In the genomic region with DNA sequence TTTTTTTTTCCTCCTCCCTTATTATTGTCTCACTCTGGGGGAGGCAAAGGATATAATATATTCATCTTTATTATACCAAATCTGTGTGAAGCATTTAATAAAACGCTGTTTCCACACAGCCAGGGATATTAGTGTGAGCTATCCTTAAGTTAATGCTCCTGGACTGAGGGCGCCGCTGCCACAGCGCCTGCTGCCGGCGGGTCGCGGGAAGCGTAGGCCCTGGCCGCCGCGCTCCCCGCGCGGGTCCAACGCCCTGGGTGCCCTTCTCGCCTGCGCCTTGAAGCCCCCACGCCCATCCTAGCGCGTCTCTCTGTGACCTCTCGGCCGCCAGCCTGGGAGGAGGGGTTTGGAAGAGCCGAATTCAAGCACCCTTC, we compare ENCODE assay signal across 10 cellular contexts. TPM values are rescaled to one million over a fixed set of nuclear protein-coding genes. Genes with fewer than 3 reads are reported as not detected.
DNase-seq lines count a peak whose midpoint lies in the region; ATAC-seq and TF ChIP-seq lines count a peak whose summit lies in the region.
"Had no signal": no experiment of that assay in that cellular context is flagged by ENCODE, and none has a peak within 500 bp of the region (broad histone marks: within the 10 kb centered on the region; RNA-seq: fewer than 3 reads in every experiment).

No MANE protein-coding gene starts in this region.

- TF ChIP-seq CTCF in ascending aorta (IDR thresholded peaks at IDR 0.05) (peak in 2 of 3 experiments; percentile 24 to 39), type B pancreatic cell (conservative IDR thresholded peaks at IDR 0.05) (peak; percentile 85)

- no peak for ATAC-seq in GM18498 (IDR thresholded peaks at IDR 0.05; ENCODE audit: unreplicated experiment)

- no peaks in the 10 kb centered on the region for H3K36me3 Mint-ChIP-seq in activated naive CD4-positive, alpha-beta T cell treated with anti-CD3 and anti-CD28 coated beads for 36 hours (ENCODE audit: low read depth)
- no peaks in the 10 kb centered on the region for H3K36me3 Mint-ChIP-seq in type B pancreatic cell
- H3K36me3 Mint-ChIP-seq: CD4-positive, alpha-beta memory T cell had no signal

- no peak overlapping the region for H3K4me3 ChIP-seq in ascending aorta

- intact Hi-C loops in activated naive CD4-positive, alpha-beta T cell treated with anti-CD3 and anti-CD28 coated beads for 36 hours (cut with micrococcal nuclease): loop anchor here (1.0 kb wide), 1 partner anchor 24 kb away; no protein-coding TSS in a partner anchor
- intact Hi-C loops in ascending aorta (cut with DNase I): no loop called here

- no peak overlapping the region for H3K4me3 Mint-ChIP-seq in activated naive CD4-positive, alpha-beta T cell treated with anti-CD3 and anti-CD28 coated beads for 36 hours
- no peak overlapping the region for H3K4me3 Mint-ChIP-seq in type B pancreatic cell

- peaks cover 0 to 2% of the 10 kb centered on the region in 2 donors for H3K4me1 ChIP-seq in ascending aorta

- H3K9me3 Mint-ChIP-seq in activated naive CD4-positive, alpha-beta T cell treated with anti-CD3 and anti-CD28 coated beads for 36 hours: no peaks in the 10 kb centered on the region
- H3K9me3 Mint-ChIP-seq in type B pancreatic cell: no peaks in the 10 kb centered on the region

- peaks cover 15% of the 10 kb centered on the region for H3K4me1 Mint-ChIP-seq in activated naive CD4-positive, alpha-beta T cell treated with anti-CD3 and anti-CD28 coated beads for 36 hours (ENCODE audit: low read depth)
- H3K4me1 Mint-ChIP-seq in type B pancreatic cell (ENCODE audit: unreplicated experiment): peaks cover 15% of the 10 kb centered on the region

- DNase-seq in activated naive CD4-positive, alpha-beta T cell treated with anti-CD3 and anti-CD28 coated beads for 36 hours: peak; percentile 41
- no peak for DNase-seq in activated naive CD4-positive, alpha-beta T cell treated with anti-CD3 and anti-CD28 coated beads, Interleukin-2, amount 50 U/mL, for 16 hours
- no peak for DNase-seq in ascending aorta (ENCODE audit: low spot score in 2 of 2)
- peak; percentile 70 for DNase-seq in iPS-NIHi11 (ENCODE audit: low spot score)
- no peak for DNase-seq in type B pancreatic cell (ENCODE audit: extremely low spot score, unreplicated experiment)
- DNase-seq in NCI-H2107 treated with DMSO at 0.1 percent for 48 hours (lab: John Stamatoyannopoulos, UW; ENCODE audit: unreplicated experiment): no peak
- DNase-seq in Kasumi-1 (lab: John Stamatoyannopoulos, UW): no peak
- DNase-seq: CD4-positive, alpha-beta memory T cell had no signal

- peaks cover 72% of the 10 kb centered on the region for H3K27me3 Mint-ChIP-seq in activated naive CD4-positive, alpha-beta T cell treated with anti-CD3 and anti-CD28 coated beads for 36 hours (ENCODE audit: low read depth)
- H3K27me3 Mint-ChIP-seq in type B pancreatic cell: peaks cover 93% of the 10 kb centered on the region

- peaks cover 37% of the 10 kb centered on the region for H3K27me3 ChIP-seq in ascending aorta

- H3K36me3 ChIP-seq in ascending aorta: no peaks in the 10 kb centered on the region

- CTCF ChIA-PET in activated naive CD4-positive, alpha-beta T cell treated with anti-CD3 and anti-CD28 coated beads for 36 hours (lab: Charles Lee): interaction anchor here (0.6 to 8.8 kb wide), 15 partner anchors 10 to 495 kb away, joined by 3 to 75 read pairs (median 4); no protein-coding TSS in a partner anchor

- no peak overlapping the region for H3K27ac Mint-ChIP-seq in activated naive CD4-positive, alpha-beta T cell treated with anti-CD3 and anti-CD28 coated beads for 36 hours
- no peak overlapping the region for H3K27ac Mint-ChIP-seq in type B pancreatic cell

- no peak overlapping the region for H3K27ac ChIP-seq in ascending aorta
- H3K27ac ChIP-seq: epithelial cell of prostate had no signal

- H3K9me3 ChIP-seq in ascending aorta: no peaks in the 10 kb centered on the region

RNA-seq across cellular contexts. Expression of a gene that starts 9.5 kb away (rescaled TPM):
- not detected for total RNA-seq in activated naive CD4-positive, alpha-beta T cell treated with anti-CD3 and anti-CD28 coated beads for 36 hours
- not detected for total RNA-seq in ascending aorta
- total RNA-seq in type B pancreatic cell (ENCODE audit: low replicate concordance): 4.7 TPM in 1 of 2 replicates, not detected in the other
- total RNA-seq: CD4-positive, alpha-beta memory T cell had no signal

Comparison
In these comparisons a context has a peak if more than half of its experiments do, and no peak if none do; other contexts are left out.
1. DNase-seq: peak in activated naive CD4-positive, alpha-beta T cell treated with anti-CD3 and anti-CD28 coated beads for 36 hours (single experiment) and iPS-NIHi11 (single experiment); none in activated naive CD4-positive, alpha-beta T cell treated with anti-CD3 and anti-CD28 coated beads, Interleukin-2, amount 50 U/mL, for 16 hours (single experiment), ascending aorta (0 of 2), type B pancreatic cell (single experiment), NCI-H2107 treated with DMSO at 0.1 percent for 48 hours (single experiment) and Kasumi-1 (0 of 2).